Comparison of ENCODE assay signal across 34 cellular contexts in the genomic region with DNA sequence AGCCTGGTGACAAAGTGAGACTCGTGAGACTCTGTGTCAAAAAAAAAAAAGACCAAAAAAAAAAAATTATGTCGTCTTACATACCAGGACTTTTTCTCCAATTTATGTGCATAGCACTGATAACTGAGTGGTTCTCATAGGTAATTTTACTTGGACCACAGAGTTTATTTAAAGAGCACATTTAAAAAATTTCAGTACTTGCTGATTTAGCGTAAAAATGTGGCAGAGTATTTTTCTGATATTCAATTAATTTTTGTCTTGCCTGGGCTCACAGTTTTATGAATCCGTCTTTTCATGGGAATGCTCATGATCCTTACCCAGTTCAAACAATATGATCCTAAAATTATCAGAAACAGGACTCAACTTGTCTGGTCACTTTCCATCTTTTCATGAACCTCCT.
"Had no signal": no experiment of that assay in that cellular context is flagged by ENCODE, and none has a peak within 500 bp of the region (broad histone marks: within the 10 kb centered on the region; RNA-seq: fewer than 3 reads in every experiment).

No MANE protein-coding gene starts in this region.

- H3K4me3 ChIP-seq: MG63 had no signal

- H3K36me3 ChIP-seq: MG63 had no signal

- H3K27me3 ChIP-seq: MG63 had no signal

- DNase-seq: Karpas-422, Kasumi-1, MG63, MM.1S, MV-4-11, NCI-H1048, NCI-H1092, NCI-H1092 treated with DMSO at 0.1 percent for 48 hours, NCI-H1105, NCI-H1105 treated with DMSO at 0.1 percent for 48 hours, NCI-H1417, NCI-H1417 treated with DMSO at 0.1 percent for 48 hours, NCI-H1436, NCI-H1436 treated with DMSO at 0.1 percent for 48 hours, NCI-H146, NCI-H1694, NCI-H1694 treated with DMSO at 0.1 percent for 48 hours, NCI-H187, NCI-H187 treated with DMSO at 0.1 percent for 48 hours, NCI-H1930, NCI-H2029, NCI-H2029 treated with DMSO at 0.1 percent for 48 hours, NCI-H2081, NCI-H2081 treated with DMSO at 0.1 percent for 48 hours, NCI-H2107, NCI-H2171, NCI-H2171 treated with DMSO at 0.1 percent for 48 hours, NCI-H2227 treated with DMSO at 0.1 percent for 48 hours, NCI-H226, NCI-H345, NCI-H446, NCI-H446 treated with DMSO at 0.1 percent for 48 hours, NCI-H510A, NCI-H510A treated with DMSO at 0.1 percent for 48 hours had no signal

- H3K9me3 ChIP-seq: MG63 had no signal
